9 cellular contexts compared by ENCODE assay signal in the genomic region with DNA sequence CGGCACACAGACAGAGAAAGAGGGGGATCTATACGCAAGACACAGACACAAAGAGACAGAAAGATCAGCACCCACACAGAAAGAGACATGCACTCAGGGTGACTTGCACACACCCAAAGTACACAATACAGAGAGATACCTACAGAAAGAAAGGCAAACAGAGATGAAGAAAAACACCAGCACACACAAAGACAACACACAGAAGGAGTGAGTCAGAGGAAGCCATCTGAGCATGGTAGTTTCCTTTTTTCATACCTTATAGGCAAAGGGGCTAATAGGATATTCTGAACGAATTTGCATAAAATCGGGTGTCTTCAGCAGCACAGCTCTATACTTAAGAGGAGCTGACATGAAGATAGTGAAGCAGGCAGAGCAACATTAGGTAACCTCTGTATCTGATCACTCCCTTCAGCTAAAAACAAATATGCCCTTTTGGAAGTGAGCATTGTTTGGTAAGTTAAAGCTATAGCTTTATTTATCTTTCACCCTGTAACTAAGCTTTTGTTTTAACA.
A peak's percentile ranks its signal among the peaks of the same experiment; 100 is the strongest.
DNase-seq lines count a peak whose midpoint lies in the region; ATAC-seq lines count a peak whose summit lies in the region.
"Had no signal": no experiment of that assay in that cellular context is flagged by ENCODE, and none has a peak within 500 bp of the region (broad histone marks: within the 10 kb centered on the region; RNA-seq: fewer than 3 reads in every experiment).

No MANE protein-coding gene starts in this region.

- CTCF ChIA-PET in activated CD4-positive, alpha-beta memory T cell treated with anti-CD3 and anti-CD28 coated beads for 36 hours (lab: Charles Lee) = no interaction called here
- CTCF ChIA-PET in naive thymus-derived CD4-positive, alpha-beta T cell (lab: Charles Lee) = no interaction called here

- ATAC-seq in GM18511 (IDR thresholded peaks at IDR 0.05; ENCODE audit: unreplicated experiment) (peak; percentile 59), HG02884 (IDR thresholded peaks at IDR 0.05; ENCODE audit: unreplicated experiment) (peak; percentile 62)
- peak; percentile 59 for ATAC-seq in naive thymus-derived CD4-positive, alpha-beta T cell
- ATAC-seq: K562 had no signal

- no peak for DNase-seq in activated CD4-positive, alpha-beta memory T cell treated with anti-CD3 and anti-CD28 coated beads for 36 hours
- peak in 5 of 9 donors; percentile 4 to 15 (median 5) for DNase-seq in naive thymus-derived CD4-positive, alpha-beta T cell
- DNase-seq in SW 1271 (lab: John Stamatoyannopoulos, UW) (no peak), NCI-H1092 treated with DMSO at 0.1 percent for 48 hours (lab: John Stamatoyannopoulos, UW) (no peak), NCI-H226 (no peak), NCI-H1105 treated with DMSO at 0.1 percent for 48 hours (lab: John Stamatoyannopoulos, UW) (no peak)

- H3K27me3 ChIP-seq in naive thymus-derived CD4-positive, alpha-beta T cell (ENCODE audit: control insufficient read depth in 2 of 2, insufficient read depth in 2 of 2, low read length in 2 of 2) = no peaks in the 10 kb centered on the region

- no peak overlapping the region for H3K4me3 ChIP-seq in naive thymus-derived CD4-positive, alpha-beta T cell (ENCODE audit: low read length)
- H3K4me3 ChIP-seq: K562 had no signal

- peak overlapping the region; percentile 13 for H3K27ac Mint-ChIP-seq in activated CD4-positive, alpha-beta memory T cell treated with anti-CD3 and anti-CD28 coated beads for 36 hours
- H3K27ac Mint-ChIP-seq in naive thymus-derived CD4-positive, alpha-beta T cell = peak overlapping the region; percentile 3 to 79 (median 35)

- peaks cover 0 to 6% of the 10 kb centered on the region in 2 donors for H3K4me1 ChIP-seq in naive thymus-derived CD4-positive, alpha-beta T cell (ENCODE audit: control insufficient read depth in 2 of 2, insufficient read depth in 2 of 2, low read length in 2 of 2)

- intact Hi-C loops in activated CD4-positive, alpha-beta memory T cell treated with anti-CD3 and anti-CD28 coated beads for 36 hours (cut with micrococcal nuclease) = no loop called here
- intact Hi-C loops in naive thymus-derived CD4-positive, alpha-beta T cell (cut with micrococcal nuclease) = no loop called here

- POLR2A ChIA-PET in activated CD4-positive, alpha-beta memory T cell treated with anti-CD3 and anti-CD28 coated beads for 36 hours (lab: Charles Lee) = no interaction called here
- POLR2A ChIA-PET in naive thymus-derived CD4-positive, alpha-beta T cell (lab: Charles Lee) = no interaction called here

- H3K27me3 Mint-ChIP-seq in activated CD4-positive, alpha-beta memory T cell treated with anti-CD3 and anti-CD28 coated beads for 36 hours = no peaks in the 10 kb centered on the region
- no peaks in the 10 kb centered on the region for H3K27me3 Mint-ChIP-seq in naive thymus-derived CD4-positive, alpha-beta T cell

- no peaks in the 10 kb centered on the region for H3K9me3 Mint-ChIP-seq in activated CD4-positive, alpha-beta memory T cell treated with anti-CD3 and anti-CD28 coated beads for 36 hours
- peaks cover 0 to under 1% (median 0%) of the 10 kb centered on the region in 11 donors for H3K9me3 Mint-ChIP-seq in naive thymus-derived CD4-positive, alpha-beta T cell

- no peak overlapping the region for H3K4me3 Mint-ChIP-seq in activated CD4-positive, alpha-beta memory T cell treated with anti-CD3 and anti-CD28 coated beads for 36 hours
- H3K4me3 Mint-ChIP-seq in naive thymus-derived CD4-positive, alpha-beta T cell = peak overlapping the region in 9 of 10 donors; percentile 2 to 67 (median 59)

- no peak overlapping the region for H3K27ac ChIP-seq in naive thymus-derived CD4-positive, alpha-beta T cell (ENCODE audit: low read depth, low read length)

- H3K36me3 ChIP-seq in naive thymus-derived CD4-positive, alpha-beta T cell (ENCODE audit: control insufficient read depth in 2 of 3, insufficient read depth in 3 of 3, low read length in 3 of 3) = no peaks in the 10 kb centered on the region

- H3K36me3 Mint-ChIP-seq in activated CD4-positive, alpha-beta memory T cell treated with anti-CD3 and anti-CD28 coated beads for 36 hours = peaks cover 26% of the 10 kb centered on the region
- H3K36me3 Mint-ChIP-seq in naive thymus-derived CD4-positive, alpha-beta T cell = peaks cover 5 to 51% (median 21%) of the 10 kb centered on the region in 5 donors

- no peaks in the 10 kb centered on the region for H3K9me3 ChIP-seq in naive thymus-derived CD4-positive, alpha-beta T cell (ENCODE audit: control insufficient read depth in 2 of 3, low read length in 3 of 3)

- peaks cover 7% of the 10 kb centered on the region for H3K4me1 Mint-ChIP-seq in activated CD4-positive, alpha-beta memory T cell treated with anti-CD3 and anti-CD28 coated beads for 36 hours (ENCODE audit: low read depth)
- peaks cover 0 to 27% (median 15%) of the 10 kb centered on the region in 7 donors for H3K4me1 Mint-ChIP-seq in naive thymus-derived CD4-positive, alpha-beta T cell

Comparison
In these comparisons a context has a peak if more than half of its experiments do, and no peak if none do; other contexts are left out.
1. DNase-seq: peak in naive thymus-derived CD4-positive, alpha-beta T cell (5 of 9); none in activated CD4-positive, alpha-beta memory T cell treated with anti-CD3 and anti-CD28 coated beads for 36 hours (single experiment), SW 1271 (0 of 2), NCI-H1092 treated with DMSO at 0.1 percent for 48 hours (single experiment), NCI-H226 (single experiment) and NCI-H1105 treated with DMSO at 0.1 percent for 48 hours (single experiment).
2. Peak in every context shown above with its lines, with median percentiles within 50 percentile points of each other: ATAC-seq.